18 cellular contexts compared by ENCODE assay signal in the genomic region with DNA sequence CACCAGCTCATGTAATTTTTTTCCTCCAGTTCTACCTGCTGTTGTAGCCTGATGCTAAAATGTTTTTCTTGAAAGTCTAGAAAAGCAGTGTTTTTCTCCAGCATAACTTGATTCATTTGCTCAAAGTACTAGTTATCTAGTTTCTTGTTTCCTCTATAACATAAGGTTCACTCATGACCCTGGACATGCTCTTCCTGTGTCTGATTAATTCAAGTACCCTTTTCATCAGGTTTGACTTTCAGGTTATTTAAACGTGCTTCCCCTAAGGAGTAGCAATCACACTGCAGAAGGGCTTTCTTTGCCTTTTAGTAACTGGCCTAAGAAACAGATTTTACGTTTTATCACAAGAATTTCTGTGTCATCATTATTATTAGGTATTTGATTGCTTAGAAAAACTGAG.
"Had no signal": no experiment of that assay in that cellular context is flagged by ENCODE, and none has a peak within 500 bp of the region (broad histone marks: within the 10 kb centered on the region; RNA-seq: fewer than 3 reads in every experiment).

No MANE protein-coding gene starts in this region.

- H3K9me3 ChIP-seq: left ventricle myocardium inferior, psoas muscle, right lobe of liver, spleen, stomach, thyroid gland, uterus had no signal

- H3K36me3 Mint-ChIP-seq: memory B cell had no signal

- H3K79me2 ChIP-seq: hepatocyte had no signal

- DNase-seq: activated naive CD4-positive, alpha-beta T cell treated with anti-CD3 and anti-CD28 coated beads, Interleukin-2, amount 50 U/mL, for 16 hours; activated T-cell treated with anti-CD3 and anti-CD28 coated beads, Interleukin-2, amount 50 U/mL, for 48 hours; cerebellar nuclear complex; effector memory CD8-positive, alpha-beta T cell; kidney; left ventricle myocardium inferior; psoas muscle; right lobe of liver; spleen; stimulated activated CD4-positive, alpha-beta T cell treated with anti-CD3 and anti-CD28 coated beads, Interleukin-1b, Interleukin-23, amount 100 ng/mL, for 48 hours; stomach; T1000; thyroid gland; uterus had no signal

- H3K27ac Mint-ChIP-seq: dendritic cell treated with granulocyte-macrophage colony-stimulating factor and Interleukin-4, amounts not matched to agents 40 ng/mL and 50 ng/mL, for 4 days; memory B cell had no signal

- H3K27ac ChIP-seq: hepatocyte, left ventricle myocardium inferior, psoas muscle, right lobe of liver, spleen, stomach, thyroid gland, uterus, VCaP had no signal

- H3K9me3 Mint-ChIP-seq: dendritic cell treated with granulocyte-macrophage colony-stimulating factor and Interleukin-4, amounts not matched to agents 40 ng/mL and 50 ng/mL, for 4 days; effector memory CD8-positive, alpha-beta T cell; memory B cell had no signal

- H3K4me2 ChIP-seq: hepatocyte had no signal

- H3K4me1 Mint-ChIP-seq: memory B cell had no signal

- H3K27me3 Mint-ChIP-seq: dendritic cell treated with granulocyte-macrophage colony-stimulating factor and Interleukin-4, amounts not matched to agents 40 ng/mL and 50 ng/mL, for 4 days; effector memory CD8-positive, alpha-beta T cell; memory B cell had no signal

- H3K36me3 ChIP-seq: left ventricle myocardium inferior, right lobe of liver, spleen, stomach, thyroid gland, uterus had no signal

- H3K4me3 Mint-ChIP-seq: dendritic cell treated with granulocyte-macrophage colony-stimulating factor and Interleukin-4, amounts not matched to agents 40 ng/mL and 50 ng/mL, for 4 days; effector memory CD8-positive, alpha-beta T cell; memory B cell had no signal

- ATAC-seq: effector memory CD8-positive, alpha-beta T cell; psoas muscle; right lobe of liver had no signal

- H3K4me3 ChIP-seq: hepatocyte, left ventricle myocardium inferior, psoas muscle, right lobe of liver, spleen, stomach, thyroid gland, uterus had no signal

- H2AFZ ChIP-seq: hepatocyte had no signal

- H3K4me1 ChIP-seq: left ventricle myocardium inferior, psoas muscle, right lobe of liver, thyroid gland, uterus had no signal

- H3K27me3 ChIP-seq: hepatocyte, right lobe of liver, stomach, thyroid gland, uterus had no signal
